Comparison of ENCODE assay signal across 28 cellular contexts in the genomic region with DNA sequence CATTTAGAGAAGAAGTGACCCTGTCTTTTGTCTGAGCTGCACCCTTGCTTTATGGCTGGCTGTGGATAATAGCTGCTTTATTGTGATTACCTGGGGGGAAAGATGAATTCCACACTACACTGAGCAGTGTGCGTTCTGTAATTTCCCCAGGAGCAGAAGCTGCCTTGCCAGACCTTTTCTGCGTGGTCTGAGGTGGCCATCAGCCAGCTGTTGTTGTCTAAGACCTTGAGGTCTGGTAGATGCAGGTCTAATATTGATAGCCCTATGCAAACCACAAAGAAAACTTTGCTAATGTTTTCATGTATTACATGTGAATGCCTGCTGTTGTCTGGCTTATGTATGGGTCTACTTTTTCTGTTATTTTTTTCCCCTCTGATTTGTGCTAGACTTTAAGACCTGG.
"Had no signal": no experiment of that assay in that cellular context is flagged by ENCODE, and none has a peak within 500 bp of the region (broad histone marks: within the 10 kb centered on the region; RNA-seq: fewer than 3 reads in every experiment).

No MANE protein-coding gene starts in this region.

- H3K27me3 ChIP-seq: left lung, pancreas, stomach, testis, thyroid gland, transverse colon, upper lobe of left lung, vagina had no signal

- DNase-seq: immature natural killer cell; kidney; left colon; left lung; lower lobe of right lung; mammary epithelial cell; mesenchymal stem cell; naive thymus-derived CD8-positive, alpha-beta T cell; nucleus accumbens; pancreas; posterior cingulate gyrus; retina; right cardiac atrium; stimulated activated CD4-positive, alpha-beta T cell treated with anti-CD3 and anti-CD28 coated beads, Interleukin-12 subunit alpha, Interleukin-12 subunit beta, amount 100 ng/mL, for 4 hours; stimulated activated CD4-positive, alpha-beta T cell treated with anti-CD3 and anti-CD28 coated beads, Interleukin-15, amount 100 ng/mL, for 24 hours; stimulated activated CD4-positive, alpha-beta T cell treated with anti-CD3 and anti-CD28 coated beads, Interleukin-2, amount 100 ng/mL, for 24 hours; stimulated activated CD4-positive, alpha-beta T cell treated with anti-CD3 and anti-CD28 coated beads, Interleukin-4, amount 100 ng/mL, for 1 hour; stimulated activated naive B cell treated with anti-CD40 and anti-IgM and Interleukin-4, amounts not matched to agents 10 μg/mL and 1 μg/mL and 100 μg/mL, for 72 hours; stimulated activated naive CD8-positive, alpha-beta T cell treated with anti-CD3 and anti-CD28 coated beads, Interleukin-15, Interleukin-2, amounts not matched to agents 100 U/mL and 50 U/mL, for 24 hours; stomach; testis; thyroid gland; transverse colon; upper lobe of left lung had no signal

- ATAC-seq: left colon; left lung; lower lobe of right lung; naive thymus-derived CD8-positive, alpha-beta T cell; pancreas; right cardiac atrium; sciatic nerve; stimulated activated naive B cell treated with anti-CD40 and anti-IgM and Interleukin-4, amounts not matched to agents 10 μg/mL and 1 μg/mL and 100 μg/mL, for 72 hours; stimulated activated naive CD8-positive, alpha-beta T cell treated with anti-CD3 and anti-CD28 coated beads, Interleukin-15, Interleukin-2, amounts not matched to agents 100 U/mL and 50 U/mL, for 24 hours had no signal

- H3K27ac ChIP-seq: left lung, lower lobe of right lung, pancreas, prostate gland, skin epidermis, stomach, testis, thyroid gland, transverse colon, upper lobe of left lung, vagina had no signal

- H3K4me1 ChIP-seq: left lung, lower lobe of right lung, pancreas, prostate gland, testis, thyroid gland, transverse colon, upper lobe of left lung, vagina had no signal

- H3K4me3 ChIP-seq: left lung, lower lobe of right lung, pancreas, prostate gland, skin epidermis, stomach, testis, thyroid gland, transverse colon, upper lobe of left lung, vagina had no signal

- H3K9me3 ChIP-seq: left lung, lower lobe of right lung, pancreas, prostate gland, stomach, testis, thyroid gland, transverse colon, upper lobe of left lung, vagina had no signal

- H3K36me3 ChIP-seq: pancreas, prostate gland, thyroid gland, transverse colon, vagina had no signal
